ENCODE assay signal across 37 cellular contexts in genomic region chr10:78231327-78231726, GRCh38.
"Had no signal": no experiment of that assay in that cellular context is flagged by ENCODE, and none has a peak within 500 bp of the region (broad histone marks: within the 10 kb centered on the region; RNA-seq: fewer than 3 reads in every experiment).

No MANE protein-coding gene starts in this region.

- H3K27me3 ChIP-seq: adrenal gland, ascending aorta, body of pancreas, brain microvascular endothelial cell, breast epithelium, cardiac muscle cell had no signal

- FAIRE-seq: astrocyte, bronchial epithelial cell had no signal

- H3K4me1 ChIP-seq: ascending aorta, body of pancreas, breast epithelium had no signal

- DNase-seq: activated effector memory CD4-positive, alpha-beta T cell treated with anti-CD3 and anti-CD28 coated beads, Interleukin-2, amount 50 U/mL, for 16 hours; activated effector memory CD4-positive, alpha-beta T cell treated with Interleukin-2 at 50 U/mL for 16 hours; activated gamma-delta T cell; activated gamma-delta T cell treated with Interleukin-2 at 50 U/mL for 16 hours; activated naive CD4-positive, alpha-beta T cell; activated naive CD4-positive, alpha-beta T cell treated with anti-CD3 and anti-CD28 coated beads for 36 hours; activated naive CD4-positive, alpha-beta T cell treated with anti-CD3 and anti-CD28 coated beads, Interleukin-2, amount 10 ng/mL, durations not matched to agents 7 days and 5 days; activated naive CD4-positive, alpha-beta T cell treated with anti-CD3 and anti-CD28 coated beads, Interleukin-2, amount 50 U/mL, for 16 hours; activated naive CD4-positive, alpha-beta T cell treated with Interleukin-2 at 50 U/mL for 16 hours; activated naive CD8-positive, alpha-beta T cell treated with anti-CD3 and anti-CD28 coated beads for 36 hours; activated naive CD8-positive, alpha-beta T cell treated with anti-CD3 and anti-CD28 coated beads, Interleukin-2, amount 10 ng/mL, durations not matched to agents 7 days and 5 days; activated naive CD8-positive, alpha-beta T cell treated with anti-CD3 and anti-CD28 coated beads, Interleukin-2, amount 50 U/mL, for 24 hours; activated T-cell treated with anti-CD3 and anti-CD28 coated beads, Interleukin-2, amount 50 U/mL, for 1 hour; activated T-cell treated with anti-CD3 and anti-CD28 coated beads, Interleukin-2, amount 50 U/mL, for 24 hours; activated T-cell treated with anti-CD3 and anti-CD28 coated beads, Interleukin-2, amount 50 U/mL, for 4 hours; activated T-cell treated with anti-CD3 and anti-CD28 coated beads, Interleukin-2, amount 50 U/mL, for 48 hours; activated T-cell treated with anti-CD3 and anti-CD28 coated beads, Interleukin-2, amount 50 U/mL, for 72 hours; amniotic stem cell; amygdala; brain microvascular endothelial cell; central memory CD4-positive, alpha-beta T cell; cerebellar nuclear complex had no signal

- H3K27ac ChIP-seq: adrenal gland, ascending aorta, body of pancreas, brain microvascular endothelial cell, breast epithelium, cardiac muscle cell had no signal

- H3K9me3 Mint-ChIP-seq: activated naive CD4-positive, alpha-beta T cell treated with anti-CD3 and anti-CD28 coated beads for 36 hours; activated naive CD4-positive, alpha-beta T cell treated with anti-CD3 and anti-CD28 coated beads, Interleukin-2, amount 10 ng/mL, durations not matched to agents 7 days and 5 days; activated naive CD4-positive, alpha-beta T cell treated with anti-CD3 and anti-CD28 coated beads, Interleukin-2, amount 50 U/mL, for 24 hours; activated naive CD4-positive, alpha-beta T cell treated with anti-CD3 and anti-CD28 coated beads, Interleukin-2, amount 50 U/mL, for 72 hours; activated naive CD8-positive, alpha-beta T cell treated with anti-CD3 and anti-CD28 coated beads for 36 hours; activated naive CD8-positive, alpha-beta T cell treated with anti-CD3 and anti-CD28 coated beads, Interleukin-2, amount 10 ng/mL, durations not matched to agents 7 days and 5 days; activated naive CD8-positive, alpha-beta T cell treated with anti-CD3 and anti-CD28 coated beads, Interleukin-2, amount 50 U/mL, for 24 hours; activated T-cell treated with anti-CD3 and anti-CD28 coated beads, Interleukin-2, amount 50 U/mL, for 24 hours; activated T-cell treated with anti-CD3 and anti-CD28 coated beads, Interleukin-2, amount 50 U/mL, for 4 hours; activated T-cell treated with anti-CD3 and anti-CD28 coated beads, Interleukin-2, amount 50 U/mL, for 72 hours; activated T-helper 1 cell treated with anti-CD3 and anti-CD28 coated beads, Interleukin-12 subunit alpha, Interleukin-12 subunit beta, Interleukin-2, Interleukin-4 antibody, amounts not matched to agents 30 ng/mL and 10 ng/mL and 1 ng/mL, durations not matched to agents 14 hours and 24 hours and 36 hours; activated T-helper 17 cell treated with anti-CD3 and anti-CD28 coated beads, Interleukin-2, amount 50 U/mL, for 72 hours; activated T-helper 2 cell treated with anti-CD3 and anti-CD28 coated beads, Interferon-gamma antibody, Interleukin-2, Interleukin-4, amounts not matched to agents 10 μg/mL and 5 μg/mL and 100 μg/mL, durations not matched to agents 14 hours and 24 hours and 36 hours; central memory CD8-positive, alpha-beta T cell had no signal

- H3K9me3 ChIP-seq: adrenal gland, ascending aorta, body of pancreas, breast epithelium had no signal

- H3K36me3 Mint-ChIP-seq: activated naive CD4-positive, alpha-beta T cell treated with anti-CD3 and anti-CD28 coated beads, Interleukin-2, amount 10 ng/mL, durations not matched to agents 7 days and 5 days; activated naive CD4-positive, alpha-beta T cell treated with anti-CD3 and anti-CD28 coated beads, Interleukin-2, amount 50 U/mL, for 24 hours; activated naive CD4-positive, alpha-beta T cell treated with anti-CD3 and anti-CD28 coated beads, Interleukin-2, amount 50 U/mL, for 72 hours; activated naive CD8-positive, alpha-beta T cell; activated naive CD8-positive, alpha-beta T cell treated with anti-CD3 and anti-CD28 coated beads for 36 hours; activated naive CD8-positive, alpha-beta T cell treated with anti-CD3 and anti-CD28 coated beads, Interleukin-2, amount 10 ng/mL, durations not matched to agents 7 days and 5 days had no signal

- H3K4me3 ChIP-seq: adrenal gland, ascending aorta, body of pancreas, breast epithelium, cardiac muscle cell had no signal

- H3K4me3 Mint-ChIP-seq: activated naive CD4-positive, alpha-beta T cell treated with anti-CD3 and anti-CD28 coated beads for 36 hours; activated naive CD4-positive, alpha-beta T cell treated with anti-CD3 and anti-CD28 coated beads, Interleukin-2, amount 10 ng/mL, durations not matched to agents 7 days and 5 days; activated naive CD4-positive, alpha-beta T cell treated with anti-CD3 and anti-CD28 coated beads, Interleukin-2, amount 50 U/mL, for 24 hours; activated naive CD8-positive, alpha-beta T cell; activated naive CD8-positive, alpha-beta T cell treated with anti-CD3 and anti-CD28 coated beads for 36 hours; activated naive CD8-positive, alpha-beta T cell treated with anti-CD3 and anti-CD28 coated beads, Interleukin-2, amount 10 ng/mL, durations not matched to agents 7 days and 5 days; activated naive CD8-positive, alpha-beta T cell treated with anti-CD3 and anti-CD28 coated beads, Interleukin-2, amount 50 U/mL, for 24 hours; activated T-cell treated with anti-CD3 and anti-CD28 coated beads, Interleukin-2, amount 50 U/mL, for 24 hours; activated T-cell treated with anti-CD3 and anti-CD28 coated beads, Interleukin-2, amount 50 U/mL, for 4 hours; activated T-cell treated with anti-CD3 and anti-CD28 coated beads, Interleukin-2, amount 50 U/mL, for 72 hours; activated T-helper 1 cell treated with anti-CD3 and anti-CD28 coated beads, Interleukin-12 subunit alpha, Interleukin-12 subunit beta, Interleukin-2, Interleukin-4 antibody, amounts not matched to agents 30 ng/mL and 10 ng/mL and 1 ng/mL, durations not matched to agents 14 hours and 24 hours and 36 hours; activated T-helper 17 cell treated with anti-CD3 and anti-CD28 coated beads, Interleukin-2, amount 50 U/mL, for 72 hours; brain; central memory CD8-positive, alpha-beta T cell had no signal

- H3K27ac Mint-ChIP-seq: activated naive CD4-positive, alpha-beta T cell treated with anti-CD3 and anti-CD28 coated beads for 36 hours; activated naive CD4-positive, alpha-beta T cell treated with anti-CD3 and anti-CD28 coated beads, Interleukin-2, amount 10 ng/mL, durations not matched to agents 7 days and 5 days; activated naive CD4-positive, alpha-beta T cell treated with anti-CD3 and anti-CD28 coated beads, Interleukin-2, amount 50 U/mL, for 24 hours; activated naive CD4-positive, alpha-beta T cell treated with anti-CD3 and anti-CD28 coated beads, Interleukin-2, amount 50 U/mL, for 72 hours; activated naive CD8-positive, alpha-beta T cell; activated naive CD8-positive, alpha-beta T cell treated with anti-CD3 and anti-CD28 coated beads for 36 hours; activated naive CD8-positive, alpha-beta T cell treated with anti-CD3 and anti-CD28 coated beads, Interleukin-2, amount 10 ng/mL, durations not matched to agents 7 days and 5 days; activated naive CD8-positive, alpha-beta T cell treated with anti-CD3 and anti-CD28 coated beads, Interleukin-2, amount 50 U/mL, for 24 hours; activated T-cell treated with anti-CD3 and anti-CD28 coated beads, Interleukin-2, amount 50 U/mL, for 24 hours; activated T-cell treated with anti-CD3 and anti-CD28 coated beads, Interleukin-2, amount 50 U/mL, for 72 hours; activated T-helper 1 cell treated with anti-CD3 and anti-CD28 coated beads, Interleukin-12 subunit alpha, Interleukin-12 subunit beta, Interleukin-2, Interleukin-4 antibody, amounts not matched to agents 30 ng/mL and 10 ng/mL and 1 ng/mL, durations not matched to agents 14 hours and 24 hours and 36 hours; activated T-helper 17 cell treated with anti-CD3 and anti-CD28 coated beads, Interleukin-2, amount 50 U/mL, for 72 hours; activated T-helper 2 cell treated with anti-CD3 and anti-CD28 coated beads, Interferon-gamma antibody, Interleukin-2, Interleukin-4, amounts not matched to agents 10 μg/mL and 5 μg/mL and 100 μg/mL, durations not matched to agents 14 hours and 24 hours and 36 hours had no signal

- H3K36me3 ChIP-seq: adrenal gland, ascending aorta, brain microvascular endothelial cell, breast epithelium, cardiac muscle cell had no signal

- H3K4me1 Mint-ChIP-seq: activated naive CD4-positive, alpha-beta T cell treated with anti-CD3 and anti-CD28 coated beads, Interleukin-2, amount 10 ng/mL, durations not matched to agents 7 days and 5 days; activated naive CD4-positive, alpha-beta T cell treated with anti-CD3 and anti-CD28 coated beads, Interleukin-2, amount 50 U/mL, for 24 hours; activated naive CD8-positive, alpha-beta T cell treated with anti-CD3 and anti-CD28 coated beads for 36 hours; activated naive CD8-positive, alpha-beta T cell treated with anti-CD3 and anti-CD28 coated beads, Interleukin-2, amount 50 U/mL, for 24 hours; activated T-helper 17 cell treated with anti-CD3 and anti-CD28 coated beads, Interleukin-2, amount 50 U/mL, for 72 hours; central memory CD8-positive, alpha-beta T cell had no signal

- H3K27me3 Mint-ChIP-seq: activated naive CD4-positive, alpha-beta T cell treated with anti-CD3 and anti-CD28 coated beads, Interleukin-2, amount 50 U/mL, for 24 hours; activated naive CD8-positive, alpha-beta T cell; activated naive CD8-positive, alpha-beta T cell treated with anti-CD3 and anti-CD28 coated beads for 36 hours had no signal

- ATAC-seq: activated naive CD4-positive, alpha-beta T cell treated with anti-CD3 and anti-CD28 coated beads, Interleukin-2, amount 50 U/mL, for 72 hours; activated naive CD8-positive, alpha-beta T cell treated with anti-CD3 and anti-CD28 coated beads, Interleukin-2, amount 50 U/mL, for 24 hours; activated T-cell treated with anti-CD3 and anti-CD28 coated beads, Interleukin-2, amount 50 U/mL, for 4 hours; activated T-cell treated with anti-CD3 and anti-CD28 coated beads, Interleukin-2, amount 50 U/mL, for 72 hours; activated T-helper 17 cell treated with anti-CD3 and anti-CD28 coated beads, Interleukin-2, amount 50 U/mL, for 72 hours had no signal
